6 cellular contexts compared by ENCODE assay signal in genomic region chr17:45449708-45450329, GRCh38. TPM values are rescaled to one million over a fixed set of nuclear protein-coding genes. Genes with fewer than 3 reads are reported as not detected.
DNase-seq lines count a peak whose midpoint lies in the region; ATAC-seq, FAIRE-seq and TF ChIP-seq lines count a peak whose summit lies in the region.
"Not testable (repeated sequence)": the region's sequence is repeated elsewhere in the genome, so short reads cannot be mapped to it uniquely, and the experiment has no call there.

No MANE protein-coding gene starts in this region.

- in situ Hi-C loops in K562 (cut with MboI): loop anchor here (25.0 kb wide), 1 partner anchor 1062 kb away; the partner anchor contains the start of gene LRRC37A2

- H3K27me3 Mint-ChIP-seq in CD14-positive monocyte (ENCODE audit: low read depth in 3 of 3): not testable (repeated sequence)

- WGBS in K562 (ENCODE audit: insufficient coverage, low coverage, missing lambda C conversion rate): 92% methylated on average over 1 of the region's 1 CpG

- H3K9me3 ChIP-seq in HEK293 (ENCODE audit: control insufficient read depth, insufficient read depth, low read depth, low read length); K562 (replicated peaks; ENCODE audit: control insufficient read depth, insufficient read depth, low read depth, low read length): not testable (repeated sequence)

- not testable (repeated sequence) for TF ChIP-seq RAD21 in K562 (CRISPR knock-in tag; conservative IDR thresholded peaks at IDR 0.05 in 1 of 2, IDR thresholded peaks at IDR 0.05 in 1 of 2)

- not testable (repeated sequence) for H3K4me2 ChIP-seq in K562 (ENCODE audit: insufficient read depth, low read length)

- not testable (repeated sequence) for H3K79me2 ChIP-seq in K562 (ENCODE audit: control insufficient read depth, insufficient read depth, low read length)

- TF ChIP-seq POLR2A in K562 (conservative IDR thresholded peaks at IDR 0.05): not testable (repeated sequence)

- not testable (repeated sequence) for H3K9ac ChIP-seq in K562 (ENCODE audit: insufficient read depth in 1 of 2, low read depth in 2 of 2, low read length in 2 of 2)

- POLR2A ChIA-PET in HEK293 (lab: Yijun Ruan, JAX); K562 (lab: Yijun Ruan, JAX): not testable (repeated sequence)

- peaks cover 0 to 17% of the 10 kb centered on the region in 2 experiments; a peak in 2 of 3 replicates for H3K36me3 ChIP-seq in HEK293 (ENCODE audit: control insufficient read depth in 2 of 2, insufficient read depth in 1 of 2, low read length in 2 of 2)
- H3K36me3 ChIP-seq in K562 (ENCODE audit: control insufficient read depth, insufficient read depth, low read length): not testable (repeated sequence)

- not testable (repeated sequence) for H3K27ac ChIP-seq in HEK293 (ENCODE audit: extremely low read depth, low read depth, low read length); K562 (ENCODE audit: extremely low read depth, low read depth, low read length)

- H3K27ac Mint-ChIP-seq in CD14-positive monocyte: peak overlapping the region in 3 of 7 donors; percentile 36 to 76 (median 57)
- peak overlapping the region; percentile 84 for H3K27ac Mint-ChIP-seq in stimulated activated effector memory CD8-positive, alpha-beta T cell treated with anti-CD3 and anti-CD28 coated beads, Interleukin-12 subunit alpha, Interleukin-12 subunit beta, amount 100 ng/mL, for 72 hours

- H3K4me1 ChIP-seq in HEK293 (ENCODE audit: control insufficient read depth, insufficient read depth, low read length); K562 (replicated peaks in 1 of 2; ENCODE audit: control insufficient read depth in 2 of 2, insufficient read depth in 2 of 2, low read length in 2 of 2): not testable (repeated sequence)

- not testable (repeated sequence) for H2AFZ ChIP-seq in K562 (ENCODE audit: low read depth, low read length)

- H3K4me3 Mint-ChIP-seq in CD14-positive monocyte; stimulated activated effector memory CD8-positive, alpha-beta T cell treated with anti-CD3 and anti-CD28 coated beads, Interleukin-12 subunit alpha, Interleukin-12 subunit beta, amount 100 ng/mL, for 72 hours: not testable (repeated sequence)

- not testable (repeated sequence) for BruUV-seq in K562 (replicated peaks; lab: Mats Ljungman, UMichigan)

- FAIRE-seq in K562 (lab: Jason Lieb, UNC): not testable (repeated sequence)

- peaks cover 44 to 77% of the 10 kb centered on the region in 2 donors for H3K36me3 Mint-ChIP-seq in CD14-positive monocyte
- H3K36me3 Mint-ChIP-seq in stimulated activated effector memory CD8-positive, alpha-beta T cell treated with anti-CD3 and anti-CD28 coated beads, Interleukin-12 subunit alpha, Interleukin-12 subunit beta, amount 100 ng/mL, for 72 hours: peaks cover 24% of the 10 kb centered on the region

- CTCF ChIA-PET in HEK293 (lab: Yijun Ruan, JAX); K562 (lab: Yijun Ruan, JAX; ENCODE audit: low intra/inter-chr PET ratio): not testable (repeated sequence)

- not testable (repeated sequence) for ATAC-seq in K562; stimulated activated effector memory CD8-positive, alpha-beta T cell treated with anti-CD3 and anti-CD28 coated beads, Interleukin-12 subunit alpha, Interleukin-12 subunit beta, amount 100 ng/mL, for 72 hours

- TF ChIP-seq EP300 in K562 (IDR thresholded peaks at IDR 0.05; ENCODE audit: low read length): not testable (repeated sequence)

- H3K9me1 ChIP-seq in K562 (ENCODE audit: control insufficient read depth, insufficient read depth, low read length): not testable (repeated sequence)

- H3K27me3 ChIP-seq in K562 (ENCODE audit: control insufficient read depth in 2 of 2, insufficient read depth in 2 of 2, low read length in 2 of 2): not testable (repeated sequence)

- H3K4me1 Mint-ChIP-seq in CD14-positive monocyte: peaks cover 33% of the 10 kb centered on the region
- H3K4me1 Mint-ChIP-seq in stimulated activated effector memory CD8-positive, alpha-beta T cell treated with anti-CD3 and anti-CD28 coated beads, Interleukin-12 subunit alpha, Interleukin-12 subunit beta, amount 100 ng/mL, for 72 hours: peaks cover 27% of the 10 kb centered on the region

- not testable (repeated sequence) for H3K4me3 ChIP-seq in HEK293 (ENCODE audit: low read depth, low read length); K562

- H3K9me3 Mint-ChIP-seq in CD14-positive monocyte; stimulated activated effector memory CD8-positive, alpha-beta T cell treated with anti-CD3 and anti-CD28 coated beads, Interleukin-12 subunit alpha, Interleukin-12 subunit beta, amount 100 ng/mL, for 72 hours: not testable (repeated sequence)

- DNase-seq in CD14-positive monocyte (ENCODE audit: low spot score): peak; percentile 14
- DNase-seq in K562 (ENCODE audit: extremely low read depth in 1 of 4, low spot score in 3 of 4); stimulated activated effector memory CD8-positive, alpha-beta T cell treated with anti-CD3 and anti-CD28 coated beads, Interleukin-12 subunit alpha, Interleukin-12 subunit beta, amount 100 ng/mL, for 72 hours (ENCODE audit: low spot score in 2 of 2): not testable (repeated sequence)
- DNase-seq in islet precursor cell: peak; percentile 12
- DNase-seq in posterior vena cava (ENCODE audit: low spot score): peak; percentile 20

- TF ChIP-seq CTCF in CD14-positive monocyte (IDR thresholded peaks at IDR 0.05); HEK293 (tag by site-specific recombination; IDR thresholded peaks at IDR 0.05); K562 (IDR thresholded peaks at IDR 0.05 in 2 of 3, conservative IDR thresholded peaks at IDR 0.05 in 1 of 3; ENCODE audit: insufficient read depth in 2 of 3, low read depth in 1 of 3, low read length in 3 of 3): not testable (repeated sequence)

- intact Hi-C loops in CD14-positive monocyte (cut with micrococcal nuclease); K562 (cut with micrococcal nuclease); posterior vena cava (cut with DNase I): not testable (repeated sequence)

- H4K20me1 ChIP-seq in K562 (replicated peaks; ENCODE audit: control insufficient read depth, insufficient read depth, low read length): not testable (repeated sequence)

TF ChIP-seq in HEK293, 187 proteins besides CTCF, POLR2A, EP300 and RAD21:
- TF ChIP-seq ZEB2 (tag by site-specific recombination; IDR thresholded peaks at IDR 0.05): peak; percentile 97

TF ChIP-seq in K562, 482 proteins besides CTCF, POLR2A, EP300 and RAD21:
- TF ChIP-seq OTX1 (CRISPR knock-in tag; IDR thresholded peaks at IDR 0.05): peak; percentile 70; the same call in 1 of the 2 replicates
- 0 out of 2 replicates have a peak, but pooled peaks have one; percentile 35 for TF ChIP-seq ELF4 (CRISPR knock-in tag; IDR thresholded peaks at IDR 0.05)
TF ChIP-seq in K562: peak in this region for 2; not testable (repeated sequence) for 480.

RNA-seq across cellular contexts. Expression of gene ARHGAP27, which starts 17.1 kb away (rescaled TPM):
- polyA plus RNA-seq in CD14-positive monocyte (10 to 100 TPM; 47.2 to 55.0 TPM), K562 (2011; rRNA removed) (4.6 and 6.0 TPM in 2 replicates), K562 (2014; fragmentation: Illumina TruSeq; extraction: Trizol) (1.8 and 1.9 TPM in 2 replicates), K562 (2014; fragmentation: Nextera tagmentation; extraction: Ambion mirVana) (under 1 TPM; 0.04 to 0.06 TPM), K562 (2014; rRNA removed) (2.9 and 3.8 TPM in 2 replicates)
- total RNA-seq in K562 (2011; cell fraction: chromatin; rRNA removed; ENCODE audit: low replicate concordance): 9.9 and 43.4 TPM in 2 replicates
- total RNA-seq in K562 (2011; cell fraction: nucleolus; rRNA removed): 15.5 and 24.8 TPM in 2 replicates
- 11.3 and 12.3 TPM in 2 replicates for total RNA-seq in K562 (2011; cell fraction: nucleoplasm; rRNA removed)
- total RNA-seq in K562 (2014; rRNA removed) (2.7 and 3.4 TPM in 2 replicates), K562 (2014; rRNA removed; fragmentation: Illumina TruSeq; extraction: Trizol) (0.64 and 1.1 TPM in 2 replicates), K562 (2015; rRNA removed; fragmentation: Illumina TruSeq; extraction: Trizol) (1.2 and 2.1 TPM in 2 replicates), K562 (2021) (3.0 and 3.7 TPM in 2 replicates), posterior vena cava (10 to 100 TPM; 17.8 to 24.5 TPM)
- 3.5 and 9.2 TPM in 2 replicates for polyA plus RNA-seq in K562 (2011; cell fraction: cytosol; rRNA removed)
- 43.0 and 76.4 TPM in 2 replicates for polyA plus RNA-seq in K562 (2011; cell fraction: nucleus; rRNA removed)
- 1.8 and 4.2 TPM in 2 replicates for polyA plus RNA-seq in K562 (2012)
- polyA minus RNA-seq in K562 (2011; rRNA and poly(A)+ RNA removed): 2.3 and 2.8 TPM in 2 replicates
- 3.5 and 3.8 TPM in 2 replicates for polyA minus RNA-seq in K562 (2011; cell fraction: cytosol; rRNA and poly(A)+ RNA removed)
- polyA minus RNA-seq in K562 (2011; cell fraction: nucleus; rRNA and poly(A)+ RNA removed): 10.3 and 16.0 TPM in 2 replicates

RNA-seq across cellular contexts. Expression of gene PLEKHM1, which starts 40.7 kb away (rescaled TPM):
- 10 to 100 TPM; 12.8 to 15.0 TPM for polyA plus RNA-seq in CD14-positive monocyte
- 46.6 and 80.6 TPM in 2 replicates for total RNA-seq in K562 (2011; cell fraction: chromatin; rRNA removed; ENCODE audit: low replicate concordance)
- total RNA-seq in K562 (2011; cell fraction: nucleolus; rRNA removed): 31.8 and 34.4 TPM in 2 replicates
- total RNA-seq in K562 (2011; cell fraction: nucleoplasm; rRNA removed): 47.3 and 54.0 TPM in 2 replicates
- total RNA-seq in K562 (2014; rRNA removed): 5.4 and 6.2 TPM in 2 replicates
- total RNA-seq in K562 (2014; rRNA removed; fragmentation: Illumina TruSeq; extraction: Trizol): 4.0 and 4.8 TPM in 2 replicates
- total RNA-seq in K562 (2015; rRNA removed; fragmentation: Illumina TruSeq; extraction: Trizol): 5.8 and 6.0 TPM in 2 replicates
- 16.8 and 23.3 TPM in 2 replicates for total RNA-seq in K562 (2021)
- polyA plus RNA-seq in K562 (2011; rRNA removed): 8.4 and 10.7 TPM in 2 replicates
- polyA plus RNA-seq in K562 (2011; cell fraction: cytosol; rRNA removed): 5.5 and 11.7 TPM in 2 replicates
- 13.9 and 31.7 TPM in 2 replicates for polyA plus RNA-seq in K562 (2011; cell fraction: nucleus; rRNA removed)
- polyA plus RNA-seq in K562 (2012): 11.9 and 27.8 TPM in 2 replicates
- 9.0 and 10.8 TPM in 2 replicates for polyA plus RNA-seq in K562 (2014; fragmentation: Illumina TruSeq; extraction: Trizol)
- polyA plus RNA-seq in K562 (2014; fragmentation: Nextera tagmentation; extraction: Ambion mirVana): under 1 TPM; 0.13 to 0.37 TPM
- 5.7 and 12.4 TPM in 2 replicates for polyA plus RNA-seq in K562 (2014; rRNA removed)
- 22.7 and 26.7 TPM in 2 replicates for polyA minus RNA-seq in K562 (2011; rRNA and poly(A)+ RNA removed)
- polyA minus RNA-seq in K562 (2011; cell fraction: cytosol; rRNA and poly(A)+ RNA removed): 22.3 and 23.7 TPM in 2 replicates
- 12.0 and 19.0 TPM in 2 replicates for polyA minus RNA-seq in K562 (2011; cell fraction: nucleus; rRNA and poly(A)+ RNA removed)
- total RNA-seq in posterior vena cava: 10 to 100 TPM; 43.2 to 45.3 TPM
